1 cellular context compared by ENCODE assay signal in the genomic region with DNA sequence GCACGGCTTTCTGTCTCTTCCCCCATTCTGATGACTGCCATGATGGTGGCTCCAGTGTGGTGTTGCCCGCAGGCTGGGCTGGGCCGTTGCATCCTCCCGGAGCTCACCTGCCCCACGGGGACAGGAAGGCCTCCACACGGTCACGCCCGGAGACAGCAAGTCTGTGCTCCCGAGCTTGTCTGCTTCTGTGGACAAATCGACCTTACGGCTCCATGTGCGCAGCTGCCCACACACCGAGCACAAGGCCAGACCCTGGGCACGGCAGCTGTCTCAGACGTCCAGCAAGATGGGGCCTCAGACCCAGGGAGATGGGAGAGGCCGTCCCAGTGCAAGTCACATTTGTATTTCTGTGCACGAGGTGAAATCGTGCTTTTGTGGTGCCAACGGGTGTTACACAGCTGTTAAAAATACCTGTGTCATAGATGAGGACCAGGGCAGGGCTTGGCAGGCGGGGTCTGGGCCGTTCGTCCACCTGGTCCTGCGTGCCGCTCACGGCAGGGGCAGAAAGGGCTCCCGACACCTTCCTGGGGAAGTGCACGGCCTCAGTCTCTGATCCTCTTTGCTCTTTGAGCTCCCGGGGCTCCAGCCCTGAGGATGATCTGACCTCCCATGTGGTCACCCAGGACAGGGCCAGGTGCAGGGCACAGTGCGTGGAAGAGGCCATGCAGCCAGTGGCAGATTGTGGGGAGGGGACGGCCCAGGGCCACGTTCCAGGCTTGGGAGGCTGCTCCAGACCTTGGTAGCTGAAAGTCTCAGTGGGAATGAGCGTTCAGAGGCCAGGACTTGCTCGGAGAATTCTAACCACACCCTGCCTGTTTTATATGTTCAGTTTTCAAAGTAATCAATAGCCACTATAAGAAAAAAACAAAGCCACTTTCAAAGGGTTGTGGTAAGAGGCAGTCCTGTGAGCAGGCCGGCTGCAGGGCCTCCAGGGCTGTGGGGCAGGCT.
TF ChIP-seq lines count a peak whose summit lies in the region.

No MANE protein-coding gene starts in this region.

TF ChIP-seq in HepG2, 621 proteins besides CTCF, POLR2A, EP300 and RAD21 (continued from another document):
- TF ChIP-seq, protein P1, sequence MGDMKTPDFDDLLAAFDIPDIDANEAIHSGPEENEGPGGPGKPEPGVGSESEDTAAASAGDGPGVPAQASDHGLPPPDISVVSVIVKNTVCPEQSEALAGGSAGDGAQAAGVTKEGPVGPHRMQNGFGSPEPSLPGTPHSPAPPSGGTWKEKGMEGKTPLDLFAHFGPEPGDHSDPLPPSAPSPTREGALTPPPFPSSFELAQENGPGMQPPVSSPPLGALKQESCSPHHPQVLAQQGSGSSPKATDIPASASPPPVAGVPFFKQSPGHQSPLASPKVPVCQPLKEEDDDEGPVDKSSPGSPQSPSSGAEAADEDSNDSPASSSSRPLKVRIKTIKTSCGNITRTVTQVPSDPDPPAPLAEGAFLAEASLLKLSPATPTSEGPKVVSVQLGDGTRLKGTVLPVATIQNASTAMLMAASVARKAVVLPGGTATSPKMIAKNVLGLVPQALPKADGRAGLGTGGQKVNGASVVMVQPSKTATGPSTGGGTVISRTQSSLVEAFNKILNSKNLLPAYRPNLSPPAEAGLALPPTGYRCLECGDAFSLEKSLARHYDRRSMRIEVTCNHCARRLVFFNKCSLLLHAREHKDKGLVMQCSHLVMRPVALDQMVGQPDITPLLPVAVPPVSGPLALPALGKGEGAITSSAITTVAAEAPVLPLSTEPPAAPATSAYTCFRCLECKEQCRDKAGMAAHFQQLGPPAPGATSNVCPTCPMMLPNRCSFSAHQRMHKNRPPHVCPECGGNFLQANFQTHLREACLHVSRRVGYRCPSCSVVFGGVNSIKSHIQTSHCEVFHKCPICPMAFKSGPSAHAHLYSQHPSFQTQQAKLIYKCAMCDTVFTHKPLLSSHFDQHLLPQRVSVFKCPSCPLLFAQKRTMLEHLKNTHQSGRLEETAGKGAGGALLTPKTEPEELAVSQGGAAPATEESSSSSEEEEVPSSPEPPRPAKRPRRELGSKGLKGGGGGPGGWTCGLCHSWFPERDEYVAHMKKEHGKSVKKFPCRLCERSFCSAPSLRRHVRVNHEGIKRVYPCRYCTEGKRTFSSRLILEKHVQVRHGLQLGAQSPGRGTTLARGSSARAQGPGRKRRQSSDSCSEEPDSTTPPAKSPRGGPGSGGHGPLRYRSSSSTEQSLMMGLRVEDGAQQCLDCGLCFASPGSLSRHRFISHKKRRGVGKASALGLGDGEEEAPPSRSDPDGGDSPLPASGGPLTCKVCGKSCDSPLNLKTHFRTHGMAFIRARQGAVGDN (CRISPR knock-in tag; IDR thresholded peaks at IDR 0.05) = 0 out of 2 replicates have a peak, but pooled peaks have one; percentile 20
- TF ChIP-seq NR2C2 (CRISPR knock-in tag; IDR thresholded peaks at IDR 0.05; ENCODE audit: borderline replicate concordance) (no peak), MEF2D (CRISPR knock-in tag; IDR thresholded peaks at IDR 0.05) (no peak), HDAC1 (CRISPR knock-in tag; IDR thresholded peaks at IDR 0.05) (peak; percentile 40; the same call in 1 of the 2 replicates), ZNF225 (CRISPR knock-in tag; IDR thresholded peaks at IDR 0.05) (no peak), HNRNPK (IDR thresholded peaks at IDR 0.05; ENCODE audit: low read depth, low read length, poor library complexity, severe bottlenecking) (no peak), ZNF563 (CRISPR knock-in tag; IDR thresholded peaks at IDR 0.05) (no peak), FOXP1 (IDR thresholded peaks at IDR 0.05) (no peak), FOXP1 (CRISPR knock-in tag; IDR thresholded peaks at IDR 0.05) (no peak), ZNF670 (CRISPR knock-in tag; IDR thresholded peaks at IDR 0.05; ENCODE audit: borderline replicate concordance) (no peak), CBX2 (IDR thresholded peaks at IDR 0.05; ENCODE audit: low read depth, low read length) (no peak), CBX2 (CRISPR knock-in tag; IDR thresholded peaks at IDR 0.05; ENCODE audit: low read depth) (no peak), SALL1 (CRISPR knock-in tag; IDR thresholded peaks at IDR 0.05) (0 out of 2 replicates have a peak, but pooled peaks have one; percentile 27), ERF (CRISPR knock-in tag; IDR thresholded peaks at IDR 0.05) (no peak)
- TF ChIP-seq, protein P2, sequence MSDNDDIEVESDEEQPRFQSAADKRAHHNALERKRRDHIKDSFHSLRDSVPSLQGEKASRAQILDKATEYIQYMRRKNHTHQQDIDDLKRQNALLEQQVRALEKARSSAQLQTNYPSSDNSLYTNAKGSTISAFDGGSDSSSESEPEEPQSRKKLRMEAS (IDR thresholded peaks at IDR 0.05) = peak; percentile 35; the same call in 1 of the 2 replicates
- TF ChIP-seq, protein P3, sequence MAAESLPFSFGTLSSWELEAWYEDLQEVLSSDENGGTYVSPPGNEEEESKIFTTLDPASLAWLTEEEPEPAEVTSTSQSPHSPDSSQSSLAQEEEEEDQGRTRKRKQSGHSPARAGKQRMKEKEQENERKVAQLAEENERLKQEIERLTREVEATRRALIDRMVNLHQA (CRISPR knock-in tag; IDR thresholded peaks at IDR 0.05) = no peak
- TF ChIP-seq, protein P4, sequence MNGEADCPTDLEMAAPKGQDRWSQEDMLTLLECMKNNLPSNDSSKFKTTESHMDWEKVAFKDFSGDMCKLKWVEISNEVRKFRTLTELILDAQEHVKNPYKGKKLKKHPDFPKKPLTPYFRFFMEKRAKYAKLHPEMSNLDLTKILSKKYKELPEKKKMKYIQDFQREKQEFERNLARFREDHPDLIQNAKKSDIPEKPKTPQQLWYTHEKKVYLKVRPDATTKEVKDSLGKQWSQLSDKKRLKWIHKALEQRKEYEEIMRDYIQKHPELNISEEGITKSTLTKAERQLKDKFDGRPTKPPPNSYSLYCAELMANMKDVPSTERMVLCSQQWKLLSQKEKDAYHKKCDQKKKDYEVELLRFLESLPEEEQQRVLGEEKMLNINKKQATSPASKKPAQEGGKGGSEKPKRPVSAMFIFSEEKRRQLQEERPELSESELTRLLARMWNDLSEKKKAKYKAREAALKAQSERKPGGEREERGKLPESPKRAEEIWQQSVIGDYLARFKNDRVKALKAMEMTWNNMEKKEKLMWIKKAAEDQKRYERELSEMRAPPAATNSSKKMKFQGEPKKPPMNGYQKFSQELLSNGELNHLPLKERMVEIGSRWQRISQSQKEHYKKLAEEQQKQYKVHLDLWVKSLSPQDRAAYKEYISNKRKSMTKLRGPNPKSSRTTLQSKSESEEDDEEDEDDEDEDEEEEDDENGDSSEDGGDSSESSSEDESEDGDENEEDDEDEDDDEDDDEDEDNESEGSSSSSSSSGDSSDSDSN (CRISPR knock-in tag; IDR thresholded peaks at IDR 0.05) = peak; percentile 25; the same call in 1 of the 2 replicates
TF ChIP-seq in HepG2: peak in this region for 5.
